Comparison of ENCODE assay signal across 28 cellular contexts in genomic region chr5:150163035-150163434, GRCh38. TPM values are rescaled to one million over a fixed set of nuclear protein-coding genes. Genes with fewer than 3 reads are reported as not detected.
DNase-seq lines count a peak whose midpoint lies in the region; FAIRE-seq and TF ChIP-seq lines count a peak whose summit lies in the region.
"Had no signal": no experiment of that assay in that cellular context is flagged by ENCODE, and none has a peak within 500 bp of the region (broad histone marks: within the 10 kb centered on the region; RNA-seq: fewer than 3 reads in every experiment).

No MANE protein-coding gene starts in this region.

- H4K20me1 ChIP-seq in BLaER1 = no peaks in the 10 kb centered on the region

- FAIRE-seq in GM12891 (lab: Jason Lieb, UNC) = no peak

- H3K27ac Mint-ChIP-seq in Calu3 (ENCODE audit: unreplicated experiment) = no peak overlapping the region
- H3K27ac Mint-ChIP-seq: activated CD4-positive, alpha-beta T cell treated with anti-CD3 and anti-CD28 coated beads, Interleukin-2, amount 10 ng/mL, durations not matched to agents 7 days and 5 days; activated T-cell treated with anti-CD3 and anti-CD28 coated beads, Interleukin-2, amount 50 U/mL, for 72 hours had no signal

- TF ChIP-seq POLR2A in GM12891 (IDR thresholded peaks at IDR 0.05; ENCODE audit: low read depth, low read length) (no peak), sigmoid colon (IDR thresholded peaks at IDR 0.05) (no peak)

- H3K4me1 Mint-ChIP-seq in Calu3 (ENCODE audit: low read depth, unreplicated experiment) = peaks cover 26% of the 10 kb centered on the region

- CTCF ChIA-PET in Calu3 (lab: Charles Lee) = interaction anchor here (0.9 to 1.0 kb wide), 2 partner anchors 43 to 55 kb away, joined by 3 to 4 read pairs; no protein-coding TSS in a partner anchor

- H3K27me3 ChIP-seq in BLaER1 (no peaks in the 10 kb centered on the region), duodenal mucosa (ENCODE audit: control insufficient read depth in 1 of 2, insufficient read depth in 2 of 2, low read length in 2 of 2) (peaks cover 2 to 4% of the 10 kb centered on the region in 2 donors), sigmoid colon (peaks cover 5 to 19% (median 9%) of the 10 kb centered on the region in 3 donors)
- H3K27me3 ChIP-seq in effector memory CD4-positive, alpha-beta T cell (replicated peaks; ENCODE audit: control insufficient read depth, insufficient read depth, low read length, poor library complexity, severe bottlenecking) = peaks cover 16% of the 10 kb centered on the region

- DNase-seq in GM12891 (ENCODE audit: insufficient read length, low spot score) = no peak
- DNase-seq in sigmoid colon = no peak
- no peak for DNase-seq in superior temporal gyrus (ENCODE audit: extremely low spot score)
- no peak for DNase-seq in effector memory CD4-positive, alpha-beta T cell
- no peak for DNase-seq in Calu3
- DNase-seq in inferior parietal cortex (ENCODE audit: extremely low spot score) = no peak
- DNase-seq: activated CD4-positive, alpha-beta T cell treated with anti-CD3 and anti-CD28 coated beads, Interleukin-2, amount 10 ng/mL, durations not matched to agents 7 days and 5 days; activated naive CD4-positive, alpha-beta T cell; activated T-cell treated with anti-CD3 and anti-CD28 coated beads, Interleukin-2, amount 50 U/mL, for 72 hours; DMS79 treated with DMSO at 0.1 percent for 48 hours; effector CD4-positive, alpha-beta T cell; GF-D8; NCI-H1694; NCI-H524 treated with DMSO at 0.1 percent for 48 hours; NK-92 treated with Interleukin-12 subunit alpha and Interleukin-12 subunit beta, amount 100 ng/mL, for 24 hours; PC-9; SHP77 treated with DMSO at 0.1 percent for 48 hours; stimulated activated CD4-positive, alpha-beta T cell treated with anti-CD3 and anti-CD28 coated beads, Interleukin-2, amount 100 ng/mL, for 24 hours; WERI-Rb-1 had no signal

- H3K9me3 ChIP-seq in BLaER1 (no peaks in the 10 kb centered on the region), duodenal mucosa (ENCODE audit: control insufficient read depth in 1 of 2, low read length in 2 of 2) (no peaks in the 10 kb centered on the region), sigmoid colon (no peaks in the 10 kb centered on the region)
- H3K9me3 ChIP-seq in effector memory CD4-positive, alpha-beta T cell (ENCODE audit: control insufficient read depth, low read length) = no peaks in the 10 kb centered on the region
- H3K9me3 ChIP-seq: body of pancreas had no signal

- H3K4me2 ChIP-seq in BLaER1 = peak overlapping the region; percentile 100
- H3K4me2 ChIP-seq: PC-9 had no signal

- WGBS in sigmoid colon, 2 donors = 50 to 67% methylated on average over 3 of the region's 3 CpGs

- H3K36me3 ChIP-seq in BLaER1 = no peaks in the 10 kb centered on the region
- H3K36me3 ChIP-seq in duodenal mucosa (ENCODE audit: control insufficient read depth in 1 of 2, insufficient read depth in 2 of 2, low read length in 2 of 2) = no peaks in the 10 kb centered on the region
- H3K36me3 ChIP-seq in sigmoid colon = no peaks in the 10 kb centered on the region
- H3K36me3 ChIP-seq in effector memory CD4-positive, alpha-beta T cell (ENCODE audit: control insufficient read depth, insufficient read depth, low read length) = no peaks in the 10 kb centered on the region
- H3K36me3 ChIP-seq: WERI-Rb-1 had no signal

- peaks cover 1% of the 10 kb centered on the region for H3K27me3 Mint-ChIP-seq in Calu3 (ENCODE audit: unreplicated experiment)

- TF ChIP-seq CTCF in sigmoid colon (IDR thresholded peaks at IDR 0.05) = no peak
- no peak for TF ChIP-seq CTCF in Calu3 (IDR thresholded peaks at IDR 0.05; ENCODE audit: unreplicated experiment)

- intact Hi-C loops in sigmoid colon (cut with DNase I) = loop anchor here (10.0 kb wide), 1 partner anchor 192 kb away; the partner anchor contains the start of gene TCOF1
- intact Hi-C loops in Calu3 (cut with micrococcal nuclease; ENCODE audit: unreplicated experiment) = no loop called here

- no peaks in the 10 kb centered on the region for H3K36me3 Mint-ChIP-seq in Calu3 (ENCODE audit: insufficient read depth, unreplicated experiment)

- H3K9ac ChIP-seq in BLaER1 (no peak overlapping the region; the same call in 1 of the 2 replicates), duodenal mucosa (ENCODE audit: low read depth in 1 of 2, low read length in 2 of 2) (peak overlapping the region; percentile 9 to 26)

- no peak overlapping the region for H3K4me3 ChIP-seq in BLaER1
- no peak overlapping the region for H3K4me3 ChIP-seq in duodenal mucosa (ENCODE audit: low read depth in 1 of 2, low read length in 2 of 2)
- no peak overlapping the region for H3K4me3 ChIP-seq in sigmoid colon
- no peak overlapping the region for H3K4me3 ChIP-seq in effector memory CD4-positive, alpha-beta T cell (ENCODE audit: insufficient read depth, low read depth, low read length, poor library complexity, severe bottlenecking)
- H3K4me3 ChIP-seq: body of pancreas, PC-9 had no signal

- no peak for TF ChIP-seq EP300 in sigmoid colon (IDR thresholded peaks at IDR 0.05)

- BruUV-seq in Calu3 (replicated peaks; lab: Mats Ljungman, UMichigan) = no TSS peak

- H3K27ac ChIP-seq in BLaER1 (peak overlapping the region; percentile 93), duodenal mucosa (ENCODE audit: low read depth, low read length) (peak overlapping the region; percentile 7), sigmoid colon (peak overlapping the region; percentile 47 to 64 (median 56))
- no peak overlapping the region for H3K27ac ChIP-seq in effector memory CD4-positive, alpha-beta T cell (ENCODE audit: insufficient read depth, low read length, poor library complexity, severe bottlenecking)
- H3K27ac ChIP-seq: body of pancreas, PC-9, WERI-Rb-1 had no signal

- H3K9me3 Mint-ChIP-seq in Calu3 (ENCODE audit: low read depth, unreplicated experiment) = no peaks in the 10 kb centered on the region
- H3K9me3 Mint-ChIP-seq: activated CD4-positive, alpha-beta T cell treated with anti-CD3 and anti-CD28 coated beads, Interleukin-2, amount 10 ng/mL, durations not matched to agents 7 days and 5 days; activated T-cell treated with anti-CD3 and anti-CD28 coated beads, Interleukin-2, amount 50 U/mL, for 72 hours had no signal

- H3K4me3 Mint-ChIP-seq in Calu3 (ENCODE audit: low read depth, unreplicated experiment) = no peak overlapping the region
- H3K4me3 Mint-ChIP-seq: activated CD4-positive, alpha-beta T cell treated with anti-CD3 and anti-CD28 coated beads, Interleukin-2, amount 10 ng/mL, durations not matched to agents 7 days and 5 days; activated T-cell treated with anti-CD3 and anti-CD28 coated beads, Interleukin-2, amount 50 U/mL, for 72 hours had no signal

- H3K4me1 ChIP-seq in BLaER1 = peaks cover 85% of the 10 kb centered on the region
- peaks cover 43 to 48% of the 10 kb centered on the region in 2 donors for H3K4me1 ChIP-seq in duodenal mucosa (ENCODE audit: control insufficient read depth in 1 of 2, insufficient read depth in 2 of 2, low read length in 2 of 2)
- peaks cover 0 to 16% (median 2%) of the 10 kb centered on the region in 4 donors for H3K4me1 ChIP-seq in sigmoid colon
- no peaks in the 10 kb centered on the region for H3K4me1 ChIP-seq in effector memory CD4-positive, alpha-beta T cell (ENCODE audit: control insufficient read depth, insufficient read depth, low read length, poor library complexity, severe bottlenecking)
- H3K4me1 ChIP-seq: body of pancreas had no signal

TF ChIP-seq in GM12891, 5 proteins besides CTCF, POLR2A, EP300 and RAD21:
- TF ChIP-seq POU2F2 (IDR thresholded peaks at IDR 0.05; ENCODE audit: low read depth, low read length) (no peak), TAF1 (IDR thresholded peaks at IDR 0.05; ENCODE audit: low read depth, low read length) (no peak), SPI1 (IDR thresholded peaks at IDR 0.05; ENCODE audit: low read depth, low read length) (peak; percentile 46; the same call in 1 of the 2 replicates)
TF ChIP-seq in GM12891: peak in this region for 1.

RNA-seq across cellular contexts. Expression of gene CDX1, which starts 3.5 kb away (rescaled TPM):
- not detected for polyA plus RNA-seq in GM12891 (2012; ENCODE audit: low read depth, missing spikeins)
- total RNA-seq in sigmoid colon (1 to 10 TPM in 1 of 4 donors, under 1 TPM in 1, not detected in 2; 0.71 to 1.4 TPM), Calu3 (2022) (not detected in 2 replicates)
- polyA plus RNA-seq in sigmoid colon = 100 to 1,000 TPM; 325 to 455 (median 330) TPM
- total RNA-seq: activated CD4-positive, alpha-beta T cell treated with anti-CD3 and anti-CD28 coated beads, Interleukin-2, amount 10 ng/mL, durations not matched to agents 7 days and 5 days; activated T-cell treated with anti-CD3 and anti-CD28 coated beads, Interleukin-2, amount 50 U/mL, for 72 hours; body of pancreas; cerebellum; epithelial cell of proximal tubule; LHCN-M2; PC-9; pulmonary artery endothelial cell; ureter had no signal

RNA-seq across cellular contexts. Expression of gene PDGFRB, which starts 7.4 kb away (rescaled TPM):
- polyA plus RNA-seq in GM12891 (2012; ENCODE audit: low read depth, missing spikeins) = 2.1 TPM
- total RNA-seq in sigmoid colon (100 to 1,000 TPM in 1 of 4 donors, 10 to 100 TPM in 3; 54.9 to 104 (median 69.4) TPM), Calu3 (2022) (not detected in 2 replicates)
- 10 to 100 TPM in 1 of 3 donors, 1 to 10 TPM in 2; 3.9 to 26.7 (median 6.0) TPM for polyA plus RNA-seq in sigmoid colon
- total RNA-seq: PC-9 had no signal

RNA-seq across cellular contexts. Expression of gene SLC6A7, which starts 26.8 kb away (rescaled TPM):
- polyA plus RNA-seq in GM12891 (2012; ENCODE audit: low read depth, missing spikeins) = 0.23 TPM
- total RNA-seq in sigmoid colon = not detected
- 10 to 100 TPM in 1 of 3 donors, under 1 TPM in 2; 0.46 to 10.8 (median 0.60) TPM for polyA plus RNA-seq in sigmoid colon
- not detected in 2 replicates for total RNA-seq in Calu3 (2022)
- total RNA-seq: activated CD4-positive, alpha-beta T cell treated with anti-CD3 and anti-CD28 coated beads, Interleukin-2, amount 10 ng/mL, durations not matched to agents 7 days and 5 days; activated T-cell treated with anti-CD3 and anti-CD28 coated beads, Interleukin-2, amount 50 U/mL, for 72 hours; body of pancreas; epithelial cell of proximal tubule; LHCN-M2; PC-9; pulmonary artery endothelial cell had no signal
- polyA plus RNA-seq: adipose tissue had no signal

Comparison
In these comparisons a context has a peak if more than half of its experiments do, and no peak if none do; other contexts are left out.
1. RNA of gene PDGFRB, which starts 7.4 kb away (total RNA-seq): 54.9 to 104 TPM in sigmoid colon; not detected in Calu3; every median in the first group is over 10 times any median in the second.